ENCODE assay signal across 8 cellular contexts in the genomic region with DNA sequence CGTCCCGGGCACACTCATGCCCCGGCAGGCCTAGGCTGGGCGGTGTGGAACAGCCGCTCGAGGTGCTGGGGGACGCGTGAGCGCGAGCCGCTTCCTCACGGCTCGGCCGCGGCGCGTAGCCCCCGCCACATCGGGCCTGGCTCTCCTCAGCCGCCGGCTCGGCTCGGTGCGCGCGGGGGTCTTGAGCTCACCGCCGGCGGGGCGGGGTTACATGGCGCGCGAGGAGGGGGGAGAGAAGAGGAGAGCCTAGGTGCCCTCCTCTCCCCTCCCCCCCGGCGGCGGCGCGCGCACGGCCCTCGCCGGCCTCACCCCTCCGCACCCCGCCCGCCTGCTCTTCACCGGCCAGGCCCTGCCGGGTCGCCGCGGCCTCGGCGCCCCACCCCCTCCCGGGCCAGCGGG. TPM values are rescaled to one million over a fixed set of nuclear protein-coding genes. Genes with fewer than 3 reads are reported as not detected.
DNase-seq lines count a peak whose midpoint lies in the region; ATAC-seq, FAIRE-seq and TF ChIP-seq lines count a peak whose summit lies in the region.

No MANE protein-coding gene starts in this region.

- DNase-seq in D721Med (ENCODE audit: insufficient read length, low spot score) (peak; percentile 33), HUDEP-2 (lab: John Stamatoyannopoulos, UW; ENCODE audit: unreplicated experiment in 76 of 76) (peak in 52 of 76 experiments; percentile 29 to 78 (median 60)), SJCRH30 (peak; percentile 76 to 78), glomerular visceral epithelial cell (ENCODE audit: extremely low spot score) (peak; percentile 69), osteocyte (ENCODE audit: extremely low spot score, unreplicated experiment) (peak; percentile 92), tibial artery (peak; percentile 75 to 89)
- peak; percentile 86 for DNase-seq in activated naive CD4-positive, alpha-beta T cell treated with anti-CD3 and anti-CD28 coated beads, Interleukin-2, amount 50 U/mL, for 16 hours

- peak overlapping the region; percentile 88 for H3K27ac Mint-ChIP-seq in osteocyte (ENCODE audit: unreplicated experiment)

- peaks cover 37% of the 10 kb centered on the region for H3K4me1 Mint-ChIP-seq in osteocyte (ENCODE audit: unreplicated experiment)

- peaks cover 2% of the 10 kb centered on the region; the same call in 1 of the 2 replicates for H3K36me3 ChIP-seq in SJCRH30
- H3K36me3 ChIP-seq in tibial artery: peaks cover 0 to 22% (median 6%) of the 10 kb centered on the region in 3 donors

- peaks cover 16% of the 10 kb centered on the region for H3K36me3 Mint-ChIP-seq in osteocyte (ENCODE audit: unreplicated experiment)

- TF ChIP-seq CTCF in D721Med (IDR thresholded peaks at IDR 0.05; ENCODE audit: insufficient read depth, missing control alignments): no peak
- TF ChIP-seq CTCF in osteocyte (IDR thresholded peaks at IDR 0.05): no peak
- TF ChIP-seq CTCF in tibial artery (IDR thresholded peaks at IDR 0.05): no peak

- peak overlapping the region; percentile 89 for H3K4me3 ChIP-seq in SJCRH30
- peak overlapping the region; percentile 77 to 88 for H3K4me3 ChIP-seq in tibial artery

- H3K4me1 ChIP-seq in SJCRH30 (no peaks in the 10 kb centered on the region), tibial artery (peaks cover 0 to 54% (median 18%) of the 10 kb centered on the region in 4 donors)

- no peaks in the 10 kb centered on the region for H3K9me3 Mint-ChIP-seq in osteocyte (ENCODE audit: unreplicated experiment)

- no peaks in the 10 kb centered on the region for H3K27me3 ChIP-seq in SJCRH30
- no peaks in the 10 kb centered on the region for H3K27me3 ChIP-seq in tibial artery

- intact Hi-C loops in tibial artery (cut with DNase I; ENCODE audit: low total_unique reads): loop anchor here (5.0 kb wide), 1 partner anchor 175 kb away; the partner anchor contains the start of gene ERMP1

- H3K9me3 ChIP-seq in SJCRH30 (replicated peaks) (no peaks in the 10 kb centered on the region), tibial artery (no peaks in the 10 kb centered on the region)

- no peak for FAIRE-seq in D721Med (lab: Jason Lieb, UNC)

- H3K27me3 Mint-ChIP-seq in osteocyte (ENCODE audit: unreplicated experiment): no peaks in the 10 kb centered on the region

- H3K27ac ChIP-seq in SJCRH30 (peak overlapping the region; percentile 67), tibial artery (peak overlapping the region; percentile 92 to 99)

- peak; percentile 48 for ATAC-seq in GM21390 (IDR thresholded peaks at IDR 0.05; ENCODE audit: unreplicated experiment)

- H3K4me3 Mint-ChIP-seq in osteocyte (ENCODE audit: unreplicated experiment): peak overlapping the region; percentile 90

RNA-seq across cellular contexts. Expression of gene RANBP6, which starts 7.7 kb away (rescaled TPM):
- 23.4 and 25.2 TPM in 2 replicates for total RNA-seq in SJCRH30 (2014; rRNA removed; shearing (Covaris generic))
- total RNA-seq in osteocyte: 16.4 and 18.1 TPM in 2 replicates

Comparison
In these comparisons a context has a peak if more than half of its experiments do, and no peak if none do; other contexts are left out.
1. Peak in every context shown above with its lines: DNase-seq, ATAC-seq, H3K4me3 ChIP-seq and H3K27ac ChIP-seq.
2. DNase-seq: peak in every context shown above with its lines; median percentile 92 in osteocyte; 86 in activated naive CD4-positive, alpha-beta T cell treated with anti-CD3 and anti-CD28 coated beads, Interleukin-2, amount 50 U/mL, for 16 hours; 82 in tibial artery; 77 in SJCRH30; 69 in glomerular visceral epithelial cell; 60 in HUDEP-2; 33 in D721Med.